15 cellular contexts compared by ENCODE assay signal in the genomic region with DNA sequence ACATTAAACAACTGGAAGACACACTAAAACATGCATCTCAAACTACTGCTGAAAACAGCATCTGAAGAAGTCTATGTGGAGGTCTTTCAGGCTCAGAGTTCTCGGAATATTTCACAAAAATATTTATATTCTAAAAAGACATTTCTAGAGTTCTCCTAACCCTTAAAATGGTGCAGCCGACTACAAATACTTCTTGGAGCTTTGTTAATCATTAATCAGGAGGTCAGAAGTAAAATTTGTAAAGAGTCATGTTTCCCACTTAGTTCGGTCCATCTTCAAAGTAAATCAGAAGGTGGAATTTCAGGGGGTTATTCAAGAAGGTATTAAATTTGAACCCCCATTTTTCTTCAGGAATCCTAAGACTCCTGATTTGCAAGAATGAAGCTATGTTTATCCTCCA.
A peak's percentile ranks its signal among the peaks of the same experiment; 100 is the strongest.
DNase-seq lines count a peak whose midpoint lies in the region; ATAC-seq and TF ChIP-seq lines count a peak whose summit lies in the region.
"Had no signal": no experiment of that assay in that cellular context is flagged by ENCODE, and none has a peak within 500 bp of the region (broad histone marks: within the 10 kb centered on the region; RNA-seq: fewer than 3 reads in every experiment).

No MANE protein-coding gene starts in this region.

- H3K9me3 ChIP-seq in right lobe of liver, result no peaks in the 10 kb centered on the region

- peaks cover 5 to 38% (median 16%) of the 10 kb centered on the region in 4 donors for H3K36me3 ChIP-seq in right lobe of liver

- WGBS in right lobe of liver (ENCODE audit: insufficient coverage, low coverage, low lambda C conversion rate, missing lambda C conversion rate), result 50% methylated on average over 3 of the region's 3 CpGs

- intact Hi-C loops in right lobe of liver (cut with DNase I), result no loop called here

- H3K4me3 ChIP-seq in right lobe of liver, result no peak overlapping the region
- H3K4me3 ChIP-seq: GM23248 had no signal

- H3K27me3 ChIP-seq in right lobe of liver, result no peaks in the 10 kb centered on the region

- ATAC-seq in right lobe of liver (peak; percentile 46 to 80 (median 58)), GM21447 (IDR thresholded peaks at IDR 0.05; ENCODE audit: unreplicated experiment) (no peak), HG03571 (IDR thresholded peaks at IDR 0.05; ENCODE audit: unreplicated experiment) (no peak)

- peak; percentile 49 for DNase-seq in DMS53 (lab: John Stamatoyannopoulos, UW)
- DNase-seq in kidney glomerular epithelial cell (lab: John Stamatoyannopoulos, UW), result peak; percentile 20
- no peak for DNase-seq in right lobe of liver
- DNase-seq in CD1c-positive myeloid dendritic cell (ENCODE audit: extremely low spot score), result no peak
- no peak for DNase-seq in AG08396 (ENCODE audit: low spot score)
- DNase-seq: C1 segment of cervical spinal cord; CD4-positive, CD25-positive, alpha-beta regulatory T cell; CD8-positive, alpha-beta memory T cell; DMS 273 treated with DMSO at 0.1 percent for 48 hours; DND-41; GM23248; H7; HCEC 1CT had no signal

- no peak for TF ChIP-seq POLR2A in right lobe of liver (IDR thresholded peaks at IDR 0.05)

- peaks cover 0 to 17% (median 3%) of the 10 kb centered on the region in 4 donors for H3K4me1 ChIP-seq in right lobe of liver

- TF ChIP-seq CTCF in right lobe of liver (IDR thresholded peaks at IDR 0.05), result no peak

- H3K27ac ChIP-seq in right lobe of liver, result peak overlapping the region in 1 of 3 donors; percentile 38
- H3K27ac ChIP-seq: GM23248 had no signal

Comparison
In these comparisons a context has a peak if more than half of its experiments do, and no peak if none do; other contexts are left out.
1. DNase-seq: peak in DMS53 (single experiment) and kidney glomerular epithelial cell (single experiment); none in right lobe of liver (0 of 3), CD1c-positive myeloid dendritic cell (single experiment) and AG08396 (single experiment).
2. ATAC-seq: peak in right lobe of liver (4 of 4); none in GM21447 (single experiment) and HG03571 (single experiment).